8 cellular contexts compared by ENCODE assay signal in the genomic region with DNA sequence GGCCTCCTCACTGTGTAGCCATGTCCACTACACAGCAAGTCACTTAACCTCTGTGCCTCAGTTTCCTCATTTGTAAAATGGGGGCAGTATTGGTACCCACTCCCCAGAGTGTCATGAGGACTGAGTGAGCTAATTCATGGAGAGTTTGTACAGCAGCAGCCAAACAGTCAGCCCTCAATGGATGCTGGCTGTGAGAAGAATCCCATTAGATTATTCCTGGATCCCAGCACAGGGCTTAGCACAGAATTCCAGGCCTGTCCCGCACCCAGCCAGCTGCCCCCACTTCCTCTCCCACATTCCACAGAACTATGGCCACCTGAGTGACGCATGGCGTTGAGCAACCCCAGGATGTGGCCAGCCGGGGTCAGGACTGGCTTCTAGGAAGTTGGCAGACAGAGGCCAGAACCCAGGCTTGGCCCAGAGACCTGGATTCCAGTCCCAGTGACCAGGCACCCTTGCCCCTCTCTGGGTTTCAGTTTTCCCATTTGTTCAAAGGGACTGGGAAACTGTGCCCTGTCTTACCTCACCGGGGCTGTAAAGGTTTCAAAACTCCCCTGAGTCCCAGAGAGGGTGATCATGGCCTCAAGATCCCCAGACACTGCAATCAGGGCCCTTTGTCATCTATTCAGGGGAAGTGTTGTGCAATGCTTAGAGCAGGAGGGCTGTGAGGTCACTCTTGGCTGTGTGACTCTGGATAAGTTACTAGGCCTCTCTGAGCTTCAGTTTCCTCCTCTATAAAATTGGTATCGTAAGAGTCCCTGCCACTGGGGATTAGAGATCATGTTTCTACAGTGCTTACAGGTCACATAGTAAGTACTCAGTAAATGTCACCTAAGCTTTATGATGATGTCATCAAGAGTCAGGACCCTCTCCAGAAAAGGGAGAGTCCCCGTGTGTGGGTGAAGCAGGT. TPM values are rescaled to one million over a fixed set of nuclear protein-coding genes. Genes with fewer than 3 reads are reported as not detected.
DNase-seq lines count a peak whose midpoint lies in the region; ATAC-seq, FAIRE-seq and TF ChIP-seq lines count a peak whose summit lies in the region.

No MANE protein-coding gene starts in this region.

- peaks cover 33% of the 10 kb centered on the region for H3F3A ChIP-seq in SK-N-SH (replicated peaks; ENCODE audit: insufficient read depth)

- peaks cover 38 to 42% of the 10 kb centered on the region in 2 experiments for H3K4me1 ChIP-seq in SK-N-SH (ENCODE audit: control insufficient read depth in 1 of 2, insufficient read depth in 2 of 2, low read depth in 1 of 2, low read length in 1 of 2)
- H3K4me1 ChIP-seq in effector memory CD4-positive, alpha-beta T cell (ENCODE audit: control insufficient read depth, insufficient read depth, low read length, poor library complexity, severe bottlenecking) = peaks cover 5% of the 10 kb centered on the region

- no peaks in the 10 kb centered on the region for H3K27me3 ChIP-seq in SK-N-SH (ENCODE audit: insufficient read depth)
- no peaks in the 10 kb centered on the region for H3K27me3 ChIP-seq in effector memory CD4-positive, alpha-beta T cell (replicated peaks; ENCODE audit: control insufficient read depth, insufficient read depth, low read length, poor library complexity, severe bottlenecking)

- no peaks in the 10 kb centered on the region for H3K9me2 ChIP-seq in SK-N-SH

- H3K9me3 ChIP-seq in SK-N-SH = no peaks in the 10 kb centered on the region
- no peaks in the 10 kb centered on the region for H3K9me3 ChIP-seq in effector memory CD4-positive, alpha-beta T cell (ENCODE audit: control insufficient read depth, low read length)

- H3K4me3 ChIP-seq in SK-N-SH (ENCODE audit: low read depth in 2 of 2, low read length in 1 of 2) = no peak overlapping the region
- no peak overlapping the region for H3K4me3 ChIP-seq in skeletal muscle cell (ENCODE audit: low read depth, low read length)
- H3K4me3 ChIP-seq in effector memory CD4-positive, alpha-beta T cell (ENCODE audit: insufficient read depth, low read depth, low read length, poor library complexity, severe bottlenecking) = no peak overlapping the region

- TF ChIP-seq RAD21 in SK-N-SH (IDR thresholded peaks at IDR 0.05; ENCODE audit: low read length) = no peak

- peaks cover 26% of the 10 kb centered on the region for H3K79me2 ChIP-seq in SK-N-SH (ENCODE audit: insufficient read depth)

- DNase-seq in H54 (ENCODE audit: insufficient read length, low spot score) (peak; percentile 77), SK-N-SH (no peak), glomerular endothelial cell (ENCODE audit: extremely low read depth, low read depth, low spot score) (peak; percentile 71), skeletal muscle cell (ENCODE audit: low read depth) (peak; percentile 80), NCI-H748 treated with DMSO at 0.1 percent for 48 hours (lab: John Stamatoyannopoulos, UW) (no peak), globus pallidus (ENCODE audit: low spot score) (no peak)
- DNase-seq in effector memory CD4-positive, alpha-beta T cell = no peak

- H3K27ac ChIP-seq in SK-N-SH (ENCODE audit: low read depth in 2 of 2, low read length in 1 of 2) = peak overlapping the region; percentile 58 to 76; a peak in 3 of 4 replicates
- no peak overlapping the region for H3K27ac ChIP-seq in effector memory CD4-positive, alpha-beta T cell (ENCODE audit: insufficient read depth, low read length, poor library complexity, severe bottlenecking)

- POLR2A ChIA-PET in SK-N-SH (lab: Yijun Ruan, JAX) = interaction anchor here (0.9 kb wide), 1 partner anchor 110 kb away, joined by 3 read pairs; no protein-coding TSS in a partner anchor

- peak overlapping the region; percentile 18; the same call in 1 of the 2 replicates for H3K4me2 ChIP-seq in SK-N-SH

- CTCF ChIA-PET in SK-N-SH (lab: Yijun Ruan, JAX) = interaction anchor here (0.7 to 8.1 kb wide), 10 partner anchors 10 to 266 kb away, joined by 3 to 63 read pairs (median 5); a partner anchor contains a TSS

- peak overlapping the region; percentile 36; the same call in 1 of the 2 replicates for H3K9ac ChIP-seq in SK-N-SH

- 33% methylated on average over 4 of the region's 7 CpGs for WGBS in SK-N-SH (ENCODE audit: low lambda C conversion rate)

- no peak for ATAC-seq in GM19324 (IDR thresholded peaks at IDR 0.05; ENCODE audit: low FRiP score, unreplicated experiment)

- TF ChIP-seq CTCF in SK-N-SH (IDR thresholded peaks at IDR 0.05) = no peak

- no peak for TF ChIP-seq POLR2A in H54 (IDR thresholded peaks at IDR 0.05; ENCODE audit: low read depth, low read length)

- no peaks in the 10 kb centered on the region for H3K36me3 ChIP-seq in SK-N-SH (replicated peaks in 1 of 2; ENCODE audit: control insufficient read depth in 1 of 2, insufficient read depth in 2 of 2, low read length in 1 of 2)
- H3K36me3 ChIP-seq in effector memory CD4-positive, alpha-beta T cell (ENCODE audit: control insufficient read depth, insufficient read depth, low read length) = no peaks in the 10 kb centered on the region

- H2AFZ ChIP-seq in SK-N-SH (ENCODE audit: low read depth) = no peak overlapping the region

- peak; percentile 16 to 97; a peak in 3 of 4 replicates for TF ChIP-seq EP300 in SK-N-SH (IDR thresholded peaks at IDR 0.05; ENCODE audit: borderline replicate concordance in 1 of 2, low read depth in 1 of 2, low read length in 1 of 2)

- H4K20me1 ChIP-seq in SK-N-SH (ENCODE audit: insufficient read depth) = no peaks in the 10 kb centered on the region

- no peak for FAIRE-seq in H54 (lab: Jason Lieb, UNC)

TF ChIP-seq in SK-N-SH, 30 proteins besides CTCF, POLR2A, EP300 and RAD21 (continues in another document):
- TF ChIP-seq, protein P1, sequence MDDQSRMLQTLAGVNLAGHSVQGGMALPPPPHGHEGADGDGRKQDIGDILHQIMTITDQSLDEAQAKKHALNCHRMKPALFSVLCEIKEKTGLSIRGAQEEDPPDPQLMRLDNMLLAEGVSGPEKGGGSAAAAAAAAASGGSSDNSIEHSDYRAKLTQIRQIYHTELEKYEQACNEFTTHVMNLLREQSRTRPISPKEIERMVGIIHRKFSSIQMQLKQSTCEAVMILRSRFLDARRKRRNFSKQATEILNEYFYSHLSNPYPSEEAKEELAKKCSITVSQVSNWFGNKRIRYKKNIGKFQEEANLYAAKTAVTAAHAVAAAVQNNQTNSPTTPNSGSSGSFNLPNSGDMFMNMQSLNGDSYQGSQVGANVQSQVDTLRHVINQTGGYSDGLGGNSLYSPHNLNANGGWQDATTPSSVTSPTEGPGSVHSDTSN (IDR thresholded peaks at IDR 0.05) = peak; percentile 89
- TF ChIP-seq, protein P2, sequence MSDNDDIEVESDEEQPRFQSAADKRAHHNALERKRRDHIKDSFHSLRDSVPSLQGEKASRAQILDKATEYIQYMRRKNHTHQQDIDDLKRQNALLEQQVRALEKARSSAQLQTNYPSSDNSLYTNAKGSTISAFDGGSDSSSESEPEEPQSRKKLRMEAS (IDR thresholded peaks at IDR 0.05; ENCODE audit: low read depth) = peak; percentile 81
- peak; percentile 95 for TF ChIP-seq TEAD4 (IDR thresholded peaks at IDR 0.05; ENCODE audit: borderline replicate concordance, insufficient read depth)
- TF ChIP-seq TCF12 (IDR thresholded peaks at IDR 0.05) = peak; percentile 97
- TF ChIP-seq FOSL2 (IDR thresholded peaks at IDR 0.05; ENCODE audit: borderline replicate concordance, low read depth) = peak; percentile 88
- peak; percentile 81; the same call in 1 of the 2 replicates for TF ChIP-seq FOXM1 (IDR thresholded peaks at IDR 0.05; ENCODE audit: low read depth)
- TF ChIP-seq RCOR1 (IDR thresholded peaks at IDR 0.05; ENCODE audit: low read length) = no peak
- TF ChIP-seq, protein P3, sequence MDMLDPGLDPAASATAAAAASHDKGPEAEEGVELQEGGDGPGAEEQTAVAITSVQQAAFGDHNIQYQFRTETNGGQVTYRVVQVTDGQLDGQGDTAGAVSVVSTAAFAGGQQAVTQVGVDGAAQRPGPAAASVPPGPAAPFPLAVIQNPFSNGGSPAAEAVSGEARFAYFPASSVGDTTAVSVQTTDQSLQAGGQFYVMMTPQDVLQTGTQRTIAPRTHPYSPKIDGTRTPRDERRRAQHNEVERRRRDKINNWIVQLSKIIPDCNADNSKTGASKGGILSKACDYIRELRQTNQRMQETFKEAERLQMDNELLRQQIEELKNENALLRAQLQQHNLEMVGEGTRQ (IDR thresholded peaks at IDR 0.05; ENCODE audit: borderline replicate concordance, low read depth, low read length) = no peak
- no peak for TF ChIP-seq EZH2phosphoT487 (IDR thresholded peaks at IDR 0.05; ENCODE audit: borderline replicate concordance, low read depth)
- TF ChIP-seq POLR2AphosphoS5 (IDR thresholded peaks at IDR 0.05; ENCODE audit: low read depth, low read length) = peak; percentile 69; the same call in 1 of the 2 replicates
- 0 out of 2 replicates have a peak, but pooled peaks have one; percentile 19 for TF ChIP-seq YY1 (IDR thresholded peaks at IDR 0.05; ENCODE audit: low read depth)
- TF ChIP-seq RXRA (IDR thresholded peaks at IDR 0.05; ENCODE audit: borderline replicate concordance, low read depth) = peak; percentile 98
- TF ChIP-seq, protein P4, sequence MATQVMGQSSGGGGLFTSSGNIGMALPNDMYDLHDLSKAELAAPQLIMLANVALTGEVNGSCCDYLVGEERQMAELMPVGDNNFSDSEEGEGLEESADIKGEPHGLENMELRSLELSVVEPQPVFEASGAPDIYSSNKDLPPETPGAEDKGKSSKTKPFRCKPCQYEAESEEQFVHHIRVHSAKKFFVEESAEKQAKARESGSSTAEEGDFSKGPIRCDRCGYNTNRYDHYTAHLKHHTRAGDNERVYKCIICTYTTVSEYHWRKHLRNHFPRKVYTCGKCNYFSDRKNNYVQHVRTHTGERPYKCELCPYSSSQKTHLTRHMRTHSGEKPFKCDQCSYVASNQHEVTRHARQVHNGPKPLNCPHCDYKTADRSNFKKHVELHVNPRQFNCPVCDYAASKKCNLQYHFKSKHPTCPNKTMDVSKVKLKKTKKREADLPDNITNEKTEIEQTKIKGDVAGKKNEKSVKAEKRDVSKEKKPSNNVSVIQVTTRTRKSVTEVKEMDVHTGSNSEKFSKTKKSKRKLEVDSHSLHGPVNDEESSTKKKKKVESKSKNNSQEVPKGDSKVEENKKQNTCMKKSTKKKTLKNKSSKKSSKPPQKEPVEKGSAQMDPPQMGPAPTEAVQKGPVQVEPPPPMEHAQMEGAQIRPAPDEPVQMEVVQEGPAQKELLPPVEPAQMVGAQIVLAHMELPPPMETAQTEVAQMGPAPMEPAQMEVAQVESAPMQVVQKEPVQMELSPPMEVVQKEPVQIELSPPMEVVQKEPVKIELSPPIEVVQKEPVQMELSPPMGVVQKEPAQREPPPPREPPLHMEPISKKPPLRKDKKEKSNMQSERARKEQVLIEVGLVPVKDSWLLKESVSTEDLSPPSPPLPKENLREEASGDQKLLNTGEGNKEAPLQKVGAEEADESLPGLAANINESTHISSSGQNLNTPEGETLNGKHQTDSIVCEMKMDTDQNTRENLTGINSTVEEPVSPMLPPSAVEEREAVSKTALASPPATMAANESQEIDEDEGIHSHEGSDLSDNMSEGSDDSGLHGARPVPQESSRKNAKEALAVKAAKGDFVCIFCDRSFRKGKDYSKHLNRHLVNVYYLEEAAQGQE (IDR thresholded peaks at IDR 0.05; ENCODE audit: low read depth, low read length) = peak; percentile 80

RNA-seq across cellular contexts. Expression of a gene that starts 3.0 kb away (rescaled TPM):
- polyA plus RNA-seq in SK-N-SH (2012; rRNA removed) = 548 and 676 TPM in 2 replicates
- polyA plus RNA-seq in SK-N-SH (2012; cell fraction: cytosol; rRNA removed) = 278 and 460 TPM in 2 replicates
- 675 and 717 TPM in 2 replicates for polyA plus RNA-seq in SK-N-SH (2012; cell fraction: nucleus; rRNA removed)
- 448 and 670 TPM in 2 replicates for total RNA-seq in glomerular endothelial cell

Comparison
In these comparisons a context has a peak if more than half of its experiments do, and no peak if none do; other contexts are left out.
1. DNase-seq: peak in H54 (single experiment), glomerular endothelial cell (single experiment) and skeletal muscle cell (single experiment); none in SK-N-SH (single experiment), NCI-H748 treated with DMSO at 0.1 percent for 48 hours (single experiment), globus pallidus (single experiment) and effector memory CD4-positive, alpha-beta T cell (0 of 3).